In the genomic region with DNA sequence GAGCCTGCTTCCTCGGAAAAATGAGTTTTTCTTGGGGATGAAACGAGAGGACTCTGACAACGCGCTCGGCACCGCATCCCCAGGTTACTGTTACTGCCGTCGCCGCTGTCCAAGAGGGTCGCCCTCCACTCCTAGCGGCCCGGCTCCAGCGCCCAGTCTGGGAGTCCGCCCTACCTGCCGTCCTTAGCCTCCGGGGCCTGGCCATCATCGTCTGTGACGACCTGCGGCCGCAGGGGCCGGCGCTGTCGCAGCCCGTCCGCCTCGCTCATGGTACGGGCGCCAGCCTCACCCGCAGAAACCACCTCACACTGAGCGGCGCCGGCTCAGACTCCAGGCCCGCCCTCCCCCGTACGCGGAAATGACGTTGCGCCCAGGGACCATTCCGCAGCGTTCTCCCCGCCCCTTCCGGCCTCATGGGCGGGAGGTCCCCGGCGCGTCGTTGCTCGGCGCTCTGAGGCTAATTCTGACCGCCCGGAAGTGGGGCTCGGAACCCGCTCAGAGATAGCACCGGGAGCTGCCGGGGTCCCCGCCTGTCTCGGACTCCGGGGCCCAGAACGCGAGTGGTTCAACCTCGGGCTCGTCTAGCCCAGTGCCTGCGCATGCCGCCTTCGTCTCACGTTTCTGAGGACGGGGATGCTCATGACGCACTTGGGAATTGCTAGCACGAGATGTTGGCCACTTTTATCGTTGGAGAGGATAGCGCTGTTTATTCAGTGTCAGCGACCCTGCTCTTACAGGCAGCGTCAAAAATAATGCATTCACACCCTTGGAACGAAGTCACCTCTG, we compare ENCODE assay signal across 1 cellular context.
TF ChIP-seq lines count a peak whose summit lies in the region.

TSS of gene APMAP (minus strand) at position 332 of the 786 bp plus-strand sequence. CDS start at position 269, 63 bp downstream.

TF ChIP-seq in HepG2, 621 proteins besides CTCF, POLR2A, EP300 and RAD21 (continued from another document and continues in another):
- TF ChIP-seq, protein P1, sequence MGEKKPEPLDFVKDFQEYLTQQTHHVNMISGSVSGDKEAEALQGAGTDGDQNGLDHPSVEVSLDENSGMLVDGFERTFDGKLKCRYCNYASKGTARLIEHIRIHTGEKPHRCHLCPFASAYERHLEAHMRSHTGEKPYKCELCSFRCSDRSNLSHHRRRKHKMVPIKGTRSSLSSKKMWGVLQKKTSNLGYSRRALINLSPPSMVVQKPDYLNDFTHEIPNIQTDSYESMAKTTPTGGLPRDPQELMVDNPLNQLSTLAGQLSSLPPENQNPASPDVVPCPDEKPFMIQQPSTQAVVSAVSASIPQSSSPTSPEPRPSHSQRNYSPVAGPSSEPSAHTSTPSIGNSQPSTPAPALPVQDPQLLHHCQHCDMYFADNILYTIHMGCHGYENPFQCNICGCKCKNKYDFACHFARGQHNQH (CRISPR knock-in tag; IDR thresholded peaks at IDR 0.05) = peak; percentile 97
- peak; percentile 50 for TF ChIP-seq FOSL1 (CRISPR knock-in tag; IDR thresholded peaks at IDR 0.05; ENCODE audit: borderline replicate concordance)
- TF ChIP-seq ZNF432 (CRISPR knock-in tag; IDR thresholded peaks at IDR 0.05; ENCODE audit: borderline replicate concordance) = no peak
- TF ChIP-seq, protein P2, sequence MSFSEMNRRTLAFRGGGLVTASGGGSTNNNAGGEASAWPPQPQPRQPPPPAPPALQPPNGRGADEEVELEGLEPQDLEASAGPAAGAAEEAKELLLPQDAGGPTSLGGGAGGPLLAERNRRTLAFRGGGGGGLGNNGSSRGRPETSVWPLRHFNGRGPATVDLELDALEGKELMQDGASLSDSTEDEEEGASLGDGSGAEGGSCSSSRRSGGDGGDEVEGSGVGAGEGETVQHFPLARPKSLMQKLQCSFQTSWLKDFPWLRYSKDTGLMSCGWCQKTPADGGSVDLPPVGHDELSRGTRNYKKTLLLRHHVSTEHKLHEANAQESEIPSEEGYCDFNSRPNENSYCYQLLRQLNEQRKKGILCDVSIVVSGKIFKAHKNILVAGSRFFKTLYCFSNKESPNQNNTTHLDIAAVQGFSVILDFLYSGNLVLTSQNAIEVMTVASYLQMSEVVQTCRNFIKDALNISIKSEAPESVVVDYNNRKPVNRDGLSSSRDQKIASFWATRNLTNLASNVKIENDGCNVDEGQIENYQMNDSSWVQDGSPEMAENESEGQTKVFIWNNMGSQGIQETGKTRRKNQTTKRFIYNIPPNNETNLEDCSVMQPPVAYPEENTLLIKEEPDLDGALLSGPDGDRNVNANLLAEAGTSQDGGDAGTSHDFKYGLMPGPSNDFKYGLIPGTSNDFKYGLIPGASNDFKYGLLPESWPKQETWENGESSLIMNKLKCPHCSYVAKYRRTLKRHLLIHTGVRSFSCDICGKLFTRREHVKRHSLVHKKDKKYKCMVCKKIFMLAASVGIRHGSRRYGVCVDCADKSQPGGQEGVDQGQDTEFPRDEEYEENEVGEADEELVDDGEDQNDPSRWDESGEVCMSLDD (CRISPR knock-in tag; IDR thresholded peaks at IDR 0.05; ENCODE audit: borderline replicate concordance) = peak; percentile 96
- TF ChIP-seq THYN1 (CRISPR knock-in tag; IDR thresholded peaks at IDR 0.05; ENCODE audit: borderline replicate concordance, low read depth) = peak; percentile 91; the same call in 1 of the 2 replicates
- no peak for TF ChIP-seq SOX6 (IDR thresholded peaks at IDR 0.05)
- peak; percentile 85 for TF ChIP-seq SOX6 (CRISPR knock-in tag; IDR thresholded peaks at IDR 0.05)
- TF ChIP-seq CENPT (CRISPR knock-in tag; IDR thresholded peaks at IDR 0.05; ENCODE audit: low read depth) = peak; percentile 19; the same call in 1 of the 2 replicates
- peak; percentile 25; the same call in 1 of the 2 replicates for TF ChIP-seq SP140L (CRISPR knock-in tag; IDR thresholded peaks at IDR 0.05; ENCODE audit: borderline replicate concordance)
- TF ChIP-seq MTA1 (CRISPR knock-in tag; IDR thresholded peaks at IDR 0.05; ENCODE audit: borderline replicate concordance) = peak; percentile 67; the same call in 1 of the 2 replicates
- peak; percentile 98 for TF ChIP-seq ZMAT3 (CRISPR knock-in tag; conservative IDR thresholded peaks at IDR 0.05)
- no peak; the same call in 1 of the 2 replicates for TF ChIP-seq PAX8 (CRISPR knock-in tag; IDR thresholded peaks at IDR 0.05; ENCODE audit: borderline replicate concordance)
- TF ChIP-seq ZNF468 (CRISPR knock-in tag; IDR thresholded peaks at IDR 0.05) = peak; percentile 94; the same call in 1 of the 2 replicates
- TF ChIP-seq ZBTB44 (CRISPR knock-in tag; IDR thresholded peaks at IDR 0.05) = peak; percentile 89; the same call in 1 of the 2 replicates
- TF ChIP-seq POLR2AphosphoS2 (IDR thresholded peaks at IDR 0.05; ENCODE audit: low read depth, low read length) = no peak
- TF ChIP-seq, protein P3, sequence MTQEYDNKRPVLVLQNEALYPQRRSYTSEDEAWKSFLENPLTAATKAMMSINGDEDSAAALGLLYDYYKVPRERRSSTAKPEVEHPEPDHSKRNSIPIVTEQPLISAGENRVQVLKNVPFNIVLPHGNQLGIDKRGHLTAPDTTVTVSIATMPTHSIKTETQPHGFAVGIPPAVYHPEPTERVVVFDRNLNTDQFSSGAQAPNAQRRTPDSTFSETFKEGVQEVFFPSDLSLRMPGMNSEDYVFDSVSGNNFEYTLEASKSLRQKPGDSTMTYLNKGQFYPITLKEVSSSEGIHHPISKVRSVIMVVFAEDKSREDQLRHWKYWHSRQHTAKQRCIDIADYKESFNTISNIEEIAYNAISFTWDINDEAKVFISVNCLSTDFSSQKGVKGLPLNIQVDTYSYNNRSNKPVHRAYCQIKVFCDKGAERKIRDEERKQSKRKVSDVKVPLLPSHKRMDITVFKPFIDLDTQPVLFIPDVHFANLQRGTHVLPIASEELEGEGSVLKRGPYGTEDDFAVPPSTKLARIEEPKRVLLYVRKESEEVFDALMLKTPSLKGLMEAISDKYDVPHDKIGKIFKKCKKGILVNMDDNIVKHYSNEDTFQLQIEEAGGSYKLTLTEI (CRISPR knock-in tag; conservative IDR thresholded peaks at IDR 0.05) = no peak
- TF ChIP-seq MATR3 (CRISPR knock-in tag; IDR thresholded peaks at IDR 0.05) = no peak
- TF ChIP-seq SRSF4 (IDR thresholded peaks at IDR 0.05; ENCODE audit: low read depth, low read length, poor library complexity, severe bottlenecking) = no peak
- TF ChIP-seq, protein P4, sequence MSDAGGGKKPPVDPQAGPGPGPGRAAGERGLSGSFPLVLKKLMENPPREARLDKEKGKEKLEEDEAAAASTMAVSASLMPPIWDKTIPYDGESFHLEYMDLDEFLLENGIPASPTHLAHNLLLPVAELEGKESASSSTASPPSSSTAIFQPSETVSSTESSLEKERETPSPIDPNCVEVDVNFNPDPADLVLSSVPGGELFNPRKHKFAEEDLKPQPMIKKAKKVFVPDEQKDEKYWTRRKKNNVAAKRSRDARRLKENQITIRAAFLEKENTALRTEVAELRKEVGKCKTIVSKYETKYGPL (CRISPR knock-in tag; IDR thresholded peaks at IDR 0.05) = 0 out of 2 replicates have a peak, but pooled peaks have one; percentile 72
- TF ChIP-seq CREBL2 (CRISPR knock-in tag; IDR thresholded peaks at IDR 0.05; ENCODE audit: borderline replicate concordance) = peak; percentile 98; the same call in 1 of the 2 replicates
- TF ChIP-seq ONECUT2 (CRISPR knock-in tag; IDR thresholded peaks at IDR 0.05) = 0 out of 2 replicates have a peak, but pooled peaks have one; percentile 22
- TF ChIP-seq RCOR2 (CRISPR knock-in tag; IDR thresholded peaks at IDR 0.05) = peak; percentile 77; the same call in 1 of the 2 replicates
- TF ChIP-seq HNRNPK (IDR thresholded peaks at IDR 0.05; ENCODE audit: low read depth, low read length, poor library complexity, severe bottlenecking) = peak; percentile 47
- TF ChIP-seq SETDB1 (CRISPR knock-in tag; IDR thresholded peaks at IDR 0.05; ENCODE audit: borderline replicate concordance) = 0 out of 2 replicates have a peak, but pooled peaks have one; percentile 13
- TF ChIP-seq, protein P5, sequence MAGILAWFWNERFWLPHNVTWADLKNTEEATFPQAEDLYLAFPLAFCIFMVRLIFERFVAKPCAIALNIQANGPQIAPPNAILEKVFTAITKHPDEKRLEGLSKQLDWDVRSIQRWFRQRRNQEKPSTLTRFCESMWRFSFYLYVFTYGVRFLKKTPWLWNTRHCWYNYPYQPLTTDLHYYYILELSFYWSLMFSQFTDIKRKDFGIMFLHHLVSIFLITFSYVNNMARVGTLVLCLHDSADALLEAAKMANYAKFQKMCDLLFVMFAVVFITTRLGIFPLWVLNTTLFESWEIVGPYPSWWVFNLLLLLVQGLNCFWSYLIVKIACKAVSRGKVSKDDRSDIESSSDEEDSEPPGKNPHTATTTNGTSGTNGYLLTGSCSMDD (CRISPR knock-in tag; IDR thresholded peaks at IDR 0.05) = peak; percentile 58
- no peak for TF ChIP-seq RORA (CRISPR knock-in tag; IDR thresholded peaks at IDR 0.05)
- TF ChIP-seq, protein P6, sequence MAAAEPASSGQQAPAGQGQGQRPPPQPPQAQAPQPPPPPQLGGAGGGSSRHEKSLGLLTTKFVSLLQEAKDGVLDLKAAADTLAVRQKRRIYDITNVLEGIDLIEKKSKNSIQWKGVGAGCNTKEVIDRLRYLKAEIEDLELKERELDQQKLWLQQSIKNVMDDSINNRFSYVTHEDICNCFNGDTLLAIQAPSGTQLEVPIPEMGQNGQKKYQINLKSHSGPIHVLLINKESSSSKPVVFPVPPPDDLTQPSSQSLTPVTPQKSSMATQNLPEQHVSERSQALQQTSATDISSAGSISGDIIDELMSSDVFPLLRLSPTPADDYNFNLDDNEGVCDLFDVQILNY (CRISPR knock-in tag; conservative IDR thresholded peaks at IDR 0.05) = peak; percentile 78; the same call in 1 of the 2 replicates
- no peak; the same call in 1 of the 2 replicates for TF ChIP-seq JDP2 (CRISPR knock-in tag; IDR thresholded peaks at IDR 0.05; ENCODE audit: borderline replicate concordance)
- TF ChIP-seq ZNF205 (CRISPR knock-in tag; IDR thresholded peaks at IDR 0.05) = peak; percentile 82
- peak; percentile 89 for TF ChIP-seq SP5 (CRISPR knock-in tag; IDR thresholded peaks at IDR 0.05; ENCODE audit: borderline replicate concordance, low read depth)
- TF ChIP-seq HDAC1 (CRISPR knock-in tag; IDR thresholded peaks at IDR 0.05) = peak; percentile 96
- TF ChIP-seq NCOA2 (CRISPR knock-in tag; IDR thresholded peaks at IDR 0.05) = peak; percentile 71; the same call in 1 of the 2 replicates
- TF ChIP-seq ZNF431 (CRISPR knock-in tag; IDR thresholded peaks at IDR 0.05; ENCODE audit: borderline replicate concordance, low read depth) = peak; percentile 94
- TF ChIP-seq, protein P7, sequence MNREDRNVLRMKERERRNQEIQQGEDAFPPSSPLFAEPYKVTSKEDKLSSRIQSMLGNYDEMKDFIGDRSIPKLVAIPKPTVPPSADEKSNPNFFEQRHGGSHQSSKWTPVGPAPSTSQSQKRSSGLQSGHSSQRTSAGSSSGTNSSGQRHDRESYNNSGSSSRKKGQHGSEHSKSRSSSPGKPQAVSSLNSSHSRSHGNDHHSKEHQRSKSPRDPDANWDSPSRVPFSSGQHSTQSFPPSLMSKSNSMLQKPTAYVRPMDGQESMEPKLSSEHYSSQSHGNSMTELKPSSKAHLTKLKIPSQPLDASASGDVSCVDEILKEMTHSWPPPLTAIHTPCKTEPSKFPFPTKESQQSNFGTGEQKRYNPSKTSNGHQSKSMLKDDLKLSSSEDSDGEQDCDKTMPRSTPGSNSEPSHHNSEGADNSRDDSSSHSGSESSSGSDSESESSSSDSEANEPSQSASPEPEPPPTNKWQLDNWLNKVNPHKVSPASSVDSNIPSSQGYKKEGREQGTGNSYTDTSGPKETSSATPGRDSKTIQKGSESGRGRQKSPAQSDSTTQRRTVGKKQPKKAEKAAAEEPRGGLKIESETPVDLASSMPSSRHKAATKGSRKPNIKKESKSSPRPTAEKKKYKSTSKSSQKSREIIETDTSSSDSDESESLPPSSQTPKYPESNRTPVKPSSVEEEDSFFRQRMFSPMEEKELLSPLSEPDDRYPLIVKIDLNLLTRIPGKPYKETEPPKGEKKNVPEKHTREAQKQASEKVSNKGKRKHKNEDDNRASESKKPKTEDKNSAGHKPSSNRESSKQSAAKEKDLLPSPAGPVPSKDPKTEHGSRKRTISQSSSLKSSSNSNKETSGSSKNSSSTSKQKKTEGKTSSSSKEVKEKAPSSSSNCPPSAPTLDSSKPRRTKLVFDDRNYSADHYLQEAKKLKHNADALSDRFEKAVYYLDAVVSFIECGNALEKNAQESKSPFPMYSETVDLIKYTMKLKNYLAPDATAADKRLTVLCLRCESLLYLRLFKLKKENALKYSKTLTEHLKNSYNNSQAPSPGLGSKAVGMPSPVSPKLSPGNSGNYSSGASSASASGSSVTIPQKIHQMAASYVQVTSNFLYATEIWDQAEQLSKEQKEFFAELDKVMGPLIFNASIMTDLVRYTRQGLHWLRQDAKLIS (CRISPR knock-in tag; IDR thresholded peaks at IDR 0.05) = peak; percentile 72; the same call in 1 of the 2 replicates
- no peak for TF ChIP-seq PCBP2 (optimal IDR thresholded peaks at IDR 0.05; ENCODE audit: low read depth, low read length, poor library complexity, severe bottlenecking)
- TF ChIP-seq, protein P8, sequence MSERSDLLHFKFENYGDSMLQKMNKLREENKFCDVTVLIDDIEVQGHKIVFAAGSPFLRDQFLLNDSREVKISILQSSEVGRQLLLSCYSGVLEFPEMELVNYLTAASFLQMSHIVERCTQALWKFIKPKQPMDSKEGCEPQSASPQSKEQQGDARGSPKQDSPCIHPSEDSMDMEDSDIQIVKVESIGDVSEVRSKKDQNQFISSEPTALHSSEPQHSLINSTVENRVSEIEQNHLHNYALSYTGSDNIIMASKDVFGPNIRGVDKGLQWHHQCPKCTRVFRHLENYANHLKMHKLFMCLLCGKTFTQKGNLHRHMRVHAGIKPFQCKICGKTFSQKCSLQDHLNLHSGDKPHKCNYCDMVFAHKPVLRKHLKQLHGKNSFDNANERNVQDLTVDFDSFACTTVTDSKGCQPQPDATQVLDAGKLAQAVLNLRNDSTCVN (CRISPR knock-in tag; IDR thresholded peaks at IDR 0.05; ENCODE audit: borderline replicate concordance) = no peak
- no peak for TF ChIP-seq CBX2 (IDR thresholded peaks at IDR 0.05; ENCODE audit: low read depth, low read length)
- TF ChIP-seq CBX2 (CRISPR knock-in tag; IDR thresholded peaks at IDR 0.05; ENCODE audit: low read depth) = no peak
- peak; percentile 89; the same call in 1 of the 2 replicates for TF ChIP-seq PREB (CRISPR knock-in tag; IDR thresholded peaks at IDR 0.05)
- TF ChIP-seq FIP1L1 (IDR thresholded peaks at IDR 0.05; ENCODE audit: borderline replicate concordance, insufficient read depth, low read depth, low read length) = no peak
